In genomic region chr6:79269877-79270276, GRCh38 we compare ENCODE assay signal across 11 cellular contexts. TPM values are rescaled to one million over a fixed set of nuclear protein-coding genes. Genes with fewer than 3 reads are reported as not detected.
A peak's percentile ranks its signal among the peaks of the same experiment; 100 is the strongest.
DNase-seq lines count a peak whose midpoint lies in the region; ATAC-seq, FAIRE-seq and TF ChIP-seq lines count a peak whose summit lies in the region.
"Had no signal": no experiment of that assay in that cellular context is flagged by ENCODE, and none has a peak within 500 bp of the region (broad histone marks: within the 10 kb centered on the region; RNA-seq: fewer than 3 reads in every experiment).

No MANE protein-coding gene starts in this region.

- TF ChIP-seq CTCF in PC-9 (conservative IDR thresholded peaks at IDR 0.05) (no peak), fibroblast of lung (conservative IDR thresholded peaks at IDR 0.05 in 1 of 2, IDR thresholded peaks at IDR 0.05 in 1 of 2; ENCODE audit: low read depth in 1 of 2, low read length in 2 of 2) (no peak), WERI-Rb-1 (IDR thresholded peaks at IDR 0.05; ENCODE audit: low read depth, low read length) (no peak)

- H2AK5ac ChIP-seq in neuronal stem cell (ENCODE audit: low read depth, low read length), result no peak overlapping the region

- no peak overlapping the region for H4K8ac ChIP-seq in neuronal stem cell (ENCODE audit: low read depth, low read length)

- H4K20me1 ChIP-seq in PC-9 (ENCODE audit: insufficient read depth), result no peaks in the 10 kb centered on the region
- no peaks in the 10 kb centered on the region for H4K20me1 ChIP-seq in fibroblast of lung (ENCODE audit: control insufficient read depth, extremely low read depth, insufficient read depth, low read length)

- POLR2A ChIA-PET in PC-9 (lab: Charles Lee; ENCODE audit: unreplicated experiment), result interaction anchor here (0.5 to 0.6 kb wide), 2 partner anchors 11 to 37 kb away, joined by 3 to 9 read pairs; no protein-coding TSS in a partner anchor

- CTCF ChIA-PET in PC-9 (lab: Charles Lee), result no interaction called here

- H3K9me3 ChIP-seq in PC-9 (ENCODE audit: insufficient read depth, low read depth) (no peaks in the 10 kb centered on the region), fibroblast of lung (ENCODE audit: control insufficient read depth, insufficient read depth, low read depth, low read length) (no peaks in the 10 kb centered on the region), neuronal stem cell (replicated peaks in 1 of 2; ENCODE audit: control insufficient read depth in 2 of 2, insufficient read depth in 1 of 2, low read depth in 1 of 2, low read length in 2 of 2) (no peaks in the 10 kb centered on the region), WERI-Rb-1 (ENCODE audit: severe bottlenecking) (no peaks in the 10 kb centered on the region)

- no peak overlapping the region for H2BK12ac ChIP-seq in neuronal stem cell (ENCODE audit: low read length)

- H3K4ac ChIP-seq in neuronal stem cell (ENCODE audit: low read length), result no peak overlapping the region

- no peak overlapping the region for H4K91ac ChIP-seq in neuronal stem cell (ENCODE audit: low read depth, low read length, poor library complexity)

- H3K27ac ChIP-seq in PC-9, result no peak overlapping the region
- no peak overlapping the region for H3K27ac ChIP-seq in fibroblast of lung (ENCODE audit: insufficient read depth, low read length)
- H3K27ac ChIP-seq in neuronal stem cell (replicated peaks; ENCODE audit: low read length), result no peak overlapping the region
- H3K27ac ChIP-seq in WERI-Rb-1, result no peak overlapping the region

- H3K23ac ChIP-seq in neuronal stem cell (ENCODE audit: low read depth, low read length, poor library complexity), result no peak overlapping the region

- H3K4me3 ChIP-seq in PC-9 (no peak overlapping the region), fibroblast of lung (replicated peaks in 1 of 4; ENCODE audit: control extremely low read depth in 1 of 4, insufficient read depth in 1 of 4, low read depth in 3 of 4, low read length in 4 of 4) (no peak overlapping the region), neuronal stem cell (ENCODE audit: low read length in 2 of 2) (no peak overlapping the region), WERI-Rb-1 (ENCODE audit: low read depth, low read length) (no peak overlapping the region)

- H3K4me2 ChIP-seq in PC-9, result no peak overlapping the region
- H3K4me2 ChIP-seq in fibroblast of lung (ENCODE audit: extremely low read depth, insufficient read depth, low read length), result no peak overlapping the region
- H3K4me2 ChIP-seq in neuronal stem cell (ENCODE audit: insufficient read depth, low read length, poor library complexity, severe bottlenecking), result no peak overlapping the region

- H3F3A ChIP-seq in PC-9 (ENCODE audit: insufficient read depth, low read depth), result no peaks in the 10 kb centered on the region

- FAIRE-seq in RCC 7860 (lab: Jason Lieb, UNC), result no peak

- no peak overlapping the region for H3K14ac ChIP-seq in neuronal stem cell (ENCODE audit: low read length)

- H3K9ac ChIP-seq in fibroblast of lung (ENCODE audit: insufficient read depth, low read length) (no peak overlapping the region), neuronal stem cell (ENCODE audit: low read depth, low read length, poor library complexity) (no peak overlapping the region)

- H3K79me1 ChIP-seq in neuronal stem cell (ENCODE audit: low read depth, low read length), result no peaks in the 10 kb centered on the region

- no peak overlapping the region for H2AFZ ChIP-seq in PC-9
- H2AFZ ChIP-seq in fibroblast of lung (ENCODE audit: low read length), result no peak overlapping the region
- H2AFZ ChIP-seq in neuronal stem cell (ENCODE audit: low read length), result peak overlapping the region; percentile 51

- H3K4me1 ChIP-seq in PC-9 (replicated peaks; ENCODE audit: insufficient read depth) (no peaks in the 10 kb centered on the region), fibroblast of lung (ENCODE audit: control insufficient read depth, extremely low read depth, insufficient read depth, low read length) (no peaks in the 10 kb centered on the region), neuronal stem cell (ENCODE audit: control insufficient read depth in 2 of 2, insufficient read depth in 1 of 2, low read depth in 1 of 2, low read length in 2 of 2) (peaks cover 0 to 2% of the 10 kb centered on the region in 2 donors)

- H3K27me3 ChIP-seq in PC-9 (ENCODE audit: insufficient read depth, low read depth), result no peaks in the 10 kb centered on the region
- H3K27me3 ChIP-seq in fibroblast of lung (ENCODE audit: control insufficient read depth, insufficient read depth, low read length), result no peaks in the 10 kb centered on the region
- no peaks in the 10 kb centered on the region for H3K27me3 ChIP-seq in neuronal stem cell (ENCODE audit: control insufficient read depth in 3 of 3, insufficient read depth in 3 of 3, low read depth in 1 of 3, low read length in 3 of 3)
- no peaks in the 10 kb centered on the region for H3K27me3 ChIP-seq in WERI-Rb-1 (ENCODE audit: insufficient read depth, low read depth, severe bottlenecking)

- BruUV-seq in PC-9 (replicated peaks; lab: Mats Ljungman, UMichigan), result no TSS peak

- H2BK120ac ChIP-seq in neuronal stem cell (ENCODE audit: low read depth, low read length), result no peak overlapping the region

- no CpG with 5 or more reads among the region's 3 CpGs for WGBS in neuronal stem cell (ENCODE audit: extremely low coverage in 2 of 2, insufficient read length in 2 of 2, insufficient replicate concordance in 1 of 2), 2 donors

- H3K18ac ChIP-seq in neuronal stem cell (ENCODE audit: low read length), result no peak overlapping the region

- DNase-seq in EL, result peak; percentile 64
- DNase-seq in PC-9, result peak; percentile 3 to 36
- peak; percentile 77 to 82 for DNase-seq in fibroblast of lung (ENCODE audit: low read depth in 2 of 2)
- DNase-seq in neuronal stem cell (ENCODE audit: low spot score), result no peak
- DNase-seq in superior temporal gyrus (ENCODE audit: extremely low spot score), result no peak
- DNase-seq in RCC 7860 (ENCODE audit: low spot score), result no peak
- no peak for DNase-seq in WERI-Rb-1
- DNase-seq: activated naive CD8-positive, alpha-beta T cell treated with anti-CD3 and anti-CD28 coated beads, Interleukin-2, amount 10 ng/mL, durations not matched to agents 7 days and 5 days; hypothalamus; NCI-H2171 treated with DMSO at 0.1 percent for 48 hours had no signal

- H3K9me2 ChIP-seq in PC-9 (ENCODE audit: insufficient read depth), result no peaks in the 10 kb centered on the region

- ATAC-seq in GM21381 (IDR thresholded peaks at IDR 0.05; ENCODE audit: unreplicated experiment), result no peak

- H3K36me3 ChIP-seq in PC-9 (ENCODE audit: low read depth) (no peaks in the 10 kb centered on the region), fibroblast of lung (ENCODE audit: control insufficient read depth, insufficient read depth, low read length) (no peaks in the 10 kb centered on the region), neuronal stem cell (replicated peaks in 1 of 2; ENCODE audit: control insufficient read depth in 2 of 2, insufficient read depth in 2 of 2, low read length in 2 of 2) (no peaks in the 10 kb centered on the region), WERI-Rb-1 (no peaks in the 10 kb centered on the region)

- intact Hi-C loops in PC-9 (cut with micrococcal nuclease; ENCODE audit: unreplicated experiment), result no loop called here

- no peak overlapping the region for H2BK5ac ChIP-seq in neuronal stem cell (ENCODE audit: low read length)

- H3K79me2 ChIP-seq in PC-9 (ENCODE audit: low read depth) (no peaks in the 10 kb centered on the region), fibroblast of lung (ENCODE audit: control insufficient read depth, insufficient read depth, low read length) (no peaks in the 10 kb centered on the region)

- H2BK15ac ChIP-seq in neuronal stem cell (ENCODE audit: low read length), result no peak overlapping the region

RNA-seq across cellular contexts. Expression of gene HMGN3, which starts 35.4 kb away (rescaled TPM):
- 52.2 and 62.3 TPM in 2 replicates for total RNA-seq in PC-9 (2021)
- total RNA-seq in fibroblast of lung, result 28.5 and 30.2 TPM in 2 replicates
- polyA plus RNA-seq in fibroblast of lung, result 56.0 and 57.3 TPM in 2 replicates
- polyA plus RNA-seq in fibroblast of lung (2012), result 58.9 and 60.2 TPM in 2 replicates
- polyA minus RNA-seq in fibroblast of lung (ENCODE audit: low replicate concordance), result 0.55 and 1.7 TPM in 2 replicates
- polyA plus RNA-seq in neuronal stem cell (2013, experiment 1 of 2), result 209 TPM
- polyA plus RNA-seq in neuronal stem cell (2013, experiment 2 of 2), result 216 TPM

Comparison
In these comparisons a context has a peak if more than half of its experiments do, and no peak if none do; other contexts are left out.
1. DNase-seq: peak in EL (single experiment), PC-9 (2 of 2) and fibroblast of lung (2 of 2); none in neuronal stem cell (single experiment), superior temporal gyrus (single experiment), RCC 7860 (single experiment) and WERI-Rb-1 (single experiment).